ENCODE assay signal across 1 cellular context in genomic region chr9:70418822-70419545, GRCh38.
TF ChIP-seq lines count a peak whose summit lies in the region.

No MANE protein-coding gene starts in this region.

TF ChIP-seq in K562, 482 proteins besides CTCF, POLR2A, EP300 and RAD21 (continued from another document and continues in another):
- TF ChIP-seq BRF2 (IDR thresholded peaks at IDR 0.05; ENCODE audit: borderline replicate concordance, insufficient read depth, insufficient read length) (no peak), ARID2 (IDR thresholded peaks at IDR 0.05) (no peak), VEZF1 (CRISPR knock-in tag; IDR thresholded peaks at IDR 0.05) (no peak; the same call in 1 of the 2 replicates), USF1 (CRISPR knock-in tag; IDR thresholded peaks at IDR 0.05) (no peak), MYC (IDR thresholded peaks at IDR 0.05; ENCODE audit: low read depth, low read length) (peak; percentile 65; the same call in 1 of the 2 replicates), MYC (CRISPR knock-in tag; IDR thresholded peaks at IDR 0.05; ENCODE audit: borderline replicate concordance, low read depth) (no peak), MAZ (CRISPR knock-in tag; conservative IDR thresholded peaks at IDR 0.05 in 1 of 2, IDR thresholded peaks at IDR 0.05 in 1 of 2) (no peak; a peak in 1 of 4 replicates), CHD2 (IDR thresholded peaks at IDR 0.05; ENCODE audit: low read depth, low read length) (peak; percentile 7; the same call in 1 of the 2 replicates), HDGF (IDR thresholded peaks at IDR 0.05) (no peak), DIDO1 (tag; IDR thresholded peaks at IDR 0.05; ENCODE audit: low read depth) (no peak), HSF4 (CRISPR knock-in tag; IDR thresholded peaks at IDR 0.05; ENCODE audit: borderline replicate concordance) (no peak), RAD51 (IDR thresholded peaks at IDR 0.05; ENCODE audit: borderline replicate concordance, low read depth) (no peak), ZFP1 (CRISPR knock-in tag; IDR thresholded peaks at IDR 0.05) (no peak), FOXK2 (conservative IDR thresholded peaks at IDR 0.05 in 1 of 2, IDR thresholded peaks at IDR 0.05 in 1 of 2; ENCODE audit: low read depth in 2 of 2) (no peak; a peak in 1 of 4 replicates), ZNF316 (IDR thresholded peaks at IDR 0.05) (no peak), DACH1 (IDR thresholded peaks at IDR 0.05; ENCODE audit: partially characterized antibody) (no peak), TCF7 (IDR thresholded peaks at IDR 0.05; ENCODE audit: borderline replicate concordance) (no peak; the same call in 1 of the 2 replicates), GTF2B (IDR thresholded peaks at IDR 0.05; ENCODE audit: extremely low read depth, insufficient read length) (no peak), MEF2D (tag; conservative IDR thresholded peaks at IDR 0.05; ENCODE audit: low read depth) (no peak), SAP30 (IDR thresholded peaks at IDR 0.05; ENCODE audit: borderline replicate concordance, insufficient read depth, low read depth, low read length, poor library complexity, severe bottlenecking) (no peak), POLR2B (IDR thresholded peaks at IDR 0.05; ENCODE audit: low read depth, partially characterized antibody) (peak; percentile 35), MIER1 (IDR thresholded peaks at IDR 0.05; ENCODE audit: low read depth) (no peak), ZNF445 (CRISPR knock-in tag; IDR thresholded peaks at IDR 0.05; ENCODE audit: low read depth) (no peak), EZH2 (IDR thresholded peaks at IDR 0.05; ENCODE audit: borderline replicate concordance, low read depth, low read length) (no peak), MCM3 (IDR thresholded peaks at IDR 0.05) (no peak), POLR3A (IDR thresholded peaks at IDR 0.05; ENCODE audit: borderline replicate concordance, extremely low read depth, insufficient read depth, insufficient read length) (no peak), TEAD2 (tag; IDR thresholded peaks at IDR 0.05) (no peak), PHF20 (IDR thresholded peaks at IDR 0.05; ENCODE audit: partially characterized antibody) (no peak), FOXP1 (CRISPR knock-in tag; IDR thresholded peaks at IDR 0.05) (peak; percentile 82), ESRRA (IDR thresholded peaks at IDR 0.05; ENCODE audit: borderline replicate concordance, low read depth) (0 out of 2 replicates have a peak, but pooled peaks have one; percentile 30), ZC3H8 (IDR thresholded peaks at IDR 0.05) (no peak), XRCC4 (IDR thresholded peaks at IDR 0.05; ENCODE audit: extremely low read depth, insufficient read depth, insufficient read length) (no peak), TEAD4 (IDR thresholded peaks at IDR 0.05; ENCODE audit: low read length) (no peak; the same call in 1 of the 2 replicates), TEAD4 (CRISPR knock-in tag; IDR thresholded peaks at IDR 0.05; ENCODE audit: borderline replicate concordance) (no peak), ZZZ3 (IDR thresholded peaks at IDR 0.05) (no peak), ZNF134 (CRISPR knock-in tag; conservative IDR thresholded peaks at IDR 0.05) (no peak), FOXA3 (CRISPR knock-in tag; conservative IDR thresholded peaks at IDR 0.05 in 1 of 2, IDR thresholded peaks at IDR 0.05 in 1 of 2) (no peak), RFX1 (IDR thresholded peaks at IDR 0.05) (no peak), U2AF2 (optimal IDR thresholded peaks at IDR 0.05; ENCODE audit: low read depth, low read length) (no peak), HMGN3 (IDR thresholded peaks at IDR 0.05; ENCODE audit: borderline replicate concordance, extremely low read depth, insufficient read length, low read depth, low read length) (peak; percentile 40), ZNF184 (CRISPR knock-in tag; IDR thresholded peaks at IDR 0.05) (no peak), MITF (IDR thresholded peaks at IDR 0.05) (no peak), ETS1 (conservative IDR thresholded peaks at IDR 0.05; ENCODE audit: control insufficient read depth, low read depth, low read length) (peak; percentile 33; the same call in 1 of the 2 replicates), KDM2B (CRISPR knock-in tag; IDR thresholded peaks at IDR 0.05) (no peak), RBM39 (optimal IDR thresholded peaks at IDR 0.05; ENCODE audit: low read depth, low read length) (no peak), ZNF668 (CRISPR knock-in tag; IDR thresholded peaks at IDR 0.05) (no peak), ZNF696 (CRISPR knock-in tag; conservative IDR thresholded peaks at IDR 0.05) (no peak), PHF8 (IDR thresholded peaks at IDR 0.05; ENCODE audit: borderline replicate concordance, low read length) (peak; percentile 26; the same call in 1 of the 2 replicates), BCL6 (CRISPR knock-in tag; IDR thresholded peaks at IDR 0.05) (no peak), MCM2 (IDR thresholded peaks at IDR 0.05; ENCODE audit: low read depth) (no peak), ELK3 (CRISPR knock-in tag; IDR thresholded peaks at IDR 0.05) (no peak), ZNF318 (IDR thresholded peaks at IDR 0.05; ENCODE audit: borderline replicate concordance in 1 of 2, low read depth in 1 of 2) (0 out of 4 replicates have a peak, but pooled peaks of 1 of the 2 experiments have one; percentile 12), JUND (IDR thresholded peaks at IDR 0.05; ENCODE audit: borderline replicate concordance, low read depth, low read length) (0 out of 2 replicates have a peak, but pooled peaks have one; percentile 52), JUND (tag; IDR thresholded peaks at IDR 0.05; ENCODE audit: borderline replicate concordance, low read depth, low read length) (peak; percentile 44; the same call in 1 of the 3 replicates)
